17 cellular contexts compared by ENCODE assay signal in genomic region chr15:50044406-50044805, GRCh38.
DNase-seq lines count a peak whose midpoint lies in the region; ATAC-seq and TF ChIP-seq lines count a peak whose summit lies in the region.
"Had no signal": no experiment of that assay in that cellular context is flagged by ENCODE, and none has a peak within 500 bp of the region (broad histone marks: within the 10 kb centered on the region; RNA-seq: fewer than 3 reads in every experiment).

No MANE protein-coding gene starts in this region.

- no peaks in the 10 kb centered on the region for H3K79me2 ChIP-seq in osteoblast (ENCODE audit: insufficient read depth, low read length)

- H3K4me3 Mint-ChIP-seq in endothelial cell (ENCODE audit: unreplicated experiment) = peak overlapping the region; percentile 21
- no peak overlapping the region for H3K4me3 Mint-ChIP-seq in natural killer cell
- H3K4me3 Mint-ChIP-seq: CD4-positive, alpha-beta memory T cell; GM23338; H9 had no signal

- no peaks in the 10 kb centered on the region for H3K27me3 Mint-ChIP-seq in endothelial cell (ENCODE audit: unreplicated experiment)
- H3K27me3 Mint-ChIP-seq in natural killer cell (ENCODE audit: low read depth in 2 of 2) = no peaks in the 10 kb centered on the region

- TF ChIP-seq CTCF in endothelial cell (IDR thresholded peaks at IDR 0.05; ENCODE audit: unreplicated experiment) = no peak
- no peak for TF ChIP-seq CTCF in natural killer cell (IDR thresholded peaks at IDR 0.05)
- TF ChIP-seq CTCF in osteoblast (IDR thresholded peaks at IDR 0.05; ENCODE audit: extremely low read depth, low read depth, low read length) = no peak
- no peak for TF ChIP-seq CTCF in heart right ventricle (IDR thresholded peaks at IDR 0.05)

- H3K36me3 Mint-ChIP-seq in endothelial cell (ENCODE audit: low read depth, unreplicated experiment) (peaks cover 36% of the 10 kb centered on the region), natural killer cell (peaks cover 16% of the 10 kb centered on the region)
- H3K36me3 Mint-ChIP-seq: CD4-positive, alpha-beta memory T cell had no signal

- H3K36me3 ChIP-seq in osteoblast (ENCODE audit: insufficient read depth, low read length) (no peaks in the 10 kb centered on the region), MG63 (no peaks in the 10 kb centered on the region), heart right ventricle (peaks cover 0 to 13% (median 0%) of the 10 kb centered on the region in 9 donors)

- ATAC-seq in natural killer cell = no peak
- ATAC-seq in heart right ventricle = no peak
- ATAC-seq: GM23338, HCT116 had no signal

- no peak overlapping the region for H3K4me2 ChIP-seq in osteoblast (ENCODE audit: insufficient read depth, low read length)
- H3K4me2 ChIP-seq: GM23338 had no signal

- H2AFZ ChIP-seq in osteoblast (ENCODE audit: low read length) = no peak overlapping the region
- H2AFZ ChIP-seq: GM23338 had no signal

- H3K27ac Mint-ChIP-seq in endothelial cell (ENCODE audit: unreplicated experiment) (no peak overlapping the region), natural killer cell (peak overlapping the region; percentile 89 to 95)
- H3K27ac Mint-ChIP-seq: CD4-positive, alpha-beta memory T cell; GM23338; H9 had no signal

- peaks cover 3% of the 10 kb centered on the region for H3K4me1 ChIP-seq in osteoblast (ENCODE audit: insufficient read depth, low read length)
- no peaks in the 10 kb centered on the region for H3K4me1 ChIP-seq in heart right ventricle

- H3K9me3 Mint-ChIP-seq in endothelial cell (ENCODE audit: unreplicated experiment) (peaks cover 10% of the 10 kb centered on the region), natural killer cell (peaks cover 7 to 8% of the 10 kb centered on the region in 2 donors)

- H4K20me1 ChIP-seq in osteoblast (ENCODE audit: insufficient read depth, low read length) = no peaks in the 10 kb centered on the region

- H3K4me1 Mint-ChIP-seq in endothelial cell (ENCODE audit: unreplicated experiment) (no peaks in the 10 kb centered on the region), natural killer cell (peaks cover 30 to 47% of the 10 kb centered on the region in 2 donors)
- H3K4me1 Mint-ChIP-seq: GM23338, H9 had no signal

- H3K9me3 ChIP-seq in osteoblast (ENCODE audit: low read depth, low read length) (peaks cover 5% of the 10 kb centered on the region), MG63 (peaks cover 11% of the 10 kb centered on the region), heart right ventricle (peaks cover 0 to 25% (median 12%) of the 10 kb centered on the region in 11 donors)

- no peaks in the 10 kb centered on the region for H3K27me3 ChIP-seq in osteoblast (ENCODE audit: insufficient read depth, low read length)
- H3K27me3 ChIP-seq in MG63 = no peaks in the 10 kb centered on the region
- H3K27me3 ChIP-seq in heart right ventricle = no peaks in the 10 kb centered on the region

- H3K27ac ChIP-seq in osteoblast (ENCODE audit: low read depth, low read length) = no peak overlapping the region
- H3K27ac ChIP-seq in heart right ventricle = no peak overlapping the region

- no peak overlapping the region for H3K4me3 ChIP-seq in osteoblast (ENCODE audit: insufficient read depth, low read length)
- H3K4me3 ChIP-seq in MG63 = no peak overlapping the region
- no peak overlapping the region for H3K4me3 ChIP-seq in heart right ventricle
- H3K4me3 ChIP-seq: GM23338 had no signal

- intact Hi-C loops in natural killer cell (cut with micrococcal nuclease) (no loop called here), heart right ventricle (cut with DNase I) (no loop called here)

- DNase-seq in endothelial cell (ENCODE audit: low spot score) (no peak), natural killer cell (no peak), osteoblast (ENCODE audit: insufficient read length, low spot score, missing footprints) (peak; percentile 37), MG63 (no peak), hypothalamus (lab: John Stamatoyannopoulos, UW) (no peak), heart right ventricle (no peak)
- DNase-seq: 8988T; C1 segment of cervical spinal cord; Calu3; CD4-positive, alpha-beta memory T cell; COR-L47; DMS53; DMS79 treated with DMSO at 0.1 percent for 48 hours; GF-D8; H9 had no signal
